17 cellular contexts compared by ENCODE assay signal in the genomic region with DNA sequence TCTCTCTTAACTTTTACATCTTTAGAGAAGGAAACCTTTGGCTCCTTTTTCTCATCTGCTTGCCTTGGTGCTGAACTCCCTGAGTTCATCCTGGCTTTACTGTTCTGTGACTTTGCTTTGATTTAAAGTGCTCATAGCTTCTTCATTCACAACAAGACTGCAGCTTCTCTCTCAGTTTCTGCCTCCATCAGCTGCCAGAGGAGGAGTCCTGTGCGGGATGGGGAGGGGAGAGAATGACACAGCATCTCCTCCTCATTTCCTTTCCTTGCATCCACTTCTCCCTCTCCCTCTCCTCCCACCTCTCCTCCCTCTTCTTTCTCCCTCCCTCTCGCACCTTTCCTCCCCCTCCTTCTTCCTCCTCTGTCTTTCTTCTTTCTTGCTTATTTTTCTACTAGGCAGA. TPM values are rescaled to one million over a fixed set of nuclear protein-coding genes. Genes with fewer than 3 reads are reported as not detected.
A peak's percentile ranks its signal among the peaks of the same experiment; 100 is the strongest.
DNase-seq lines count a peak whose midpoint lies in the region; ATAC-seq and TF ChIP-seq lines count a peak whose summit lies in the region.
"Had no signal": no experiment of that assay in that cellular context is flagged by ENCODE, and none has a peak within 500 bp of the region (broad histone marks: within the 10 kb centered on the region; RNA-seq: fewer than 3 reads in every experiment).

No MANE protein-coding gene starts in this region.

- H3K27ac Mint-ChIP-seq in progenitor cell of endocrine pancreas, result no peak overlapping the region
- H3K27ac Mint-ChIP-seq: activated naive CD8-positive, alpha-beta T cell treated with anti-CD3 and anti-CD28 coated beads, Interleukin-2, amount 50 U/mL, for 24 hours; CD4-positive, alpha-beta T cell had no signal

- H3K4me1 ChIP-seq in body of pancreas, result no peaks in the 10 kb centered on the region

- no peak overlapping the region for H3K4me3 Mint-ChIP-seq in progenitor cell of endocrine pancreas (ENCODE audit: low read depth)
- H3K4me3 Mint-ChIP-seq: activated naive CD8-positive, alpha-beta T cell treated with anti-CD3 and anti-CD28 coated beads, Interleukin-2, amount 50 U/mL, for 24 hours; CD4-positive, alpha-beta T cell had no signal

- H3K9me3 Mint-ChIP-seq in progenitor cell of endocrine pancreas (ENCODE audit: low read depth), result peaks cover 3% of the 10 kb centered on the region
- H3K9me3 Mint-ChIP-seq: activated naive CD8-positive, alpha-beta T cell treated with anti-CD3 and anti-CD28 coated beads, Interleukin-2, amount 50 U/mL, for 24 hours; CD4-positive, alpha-beta T cell had no signal

- peak; percentile 10 for DNase-seq in EL
- DNase-seq in M059J (ENCODE audit: low read depth), result peak; percentile 32
- DNase-seq in cardiac fibroblast (ENCODE audit: low read depth in 2 of 2), result peak; percentile 8 to 13
- DNase-seq in medulla oblongata (ENCODE audit: extremely low spot score), result peak; percentile 3
- no peak for DNase-seq in NCI-H187 (lab: John Stamatoyannopoulos, UW)
- no peak for DNase-seq in progenitor cell of endocrine pancreas (ENCODE audit: low spot score, unreplicated experiment)
- no peak for DNase-seq in hepatic stellate cell (ENCODE audit: low spot score)
- no peak for DNase-seq in body of pancreas
- DNase-seq: activated naive CD8-positive, alpha-beta T cell treated with anti-CD3 and anti-CD28 coated beads, Interleukin-2, amount 50 U/mL, for 24 hours; CD4-positive, alpha-beta T cell; left ventricle myocardium superior; NCI-H1048; NCI-H524 treated with DMSO at 0.1 percent for 48 hours; SHP77 had no signal

- no peaks in the 10 kb centered on the region for H3K36me3 ChIP-seq in body of pancreas (replicated peaks in 1 of 2; ENCODE audit: insufficient read depth in 1 of 2, low read depth in 2 of 2)

- no peaks in the 10 kb centered on the region for H3K4me1 Mint-ChIP-seq in progenitor cell of endocrine pancreas (ENCODE audit: low read depth)
- H3K4me1 Mint-ChIP-seq: activated naive CD8-positive, alpha-beta T cell treated with anti-CD3 and anti-CD28 coated beads, Interleukin-2, amount 50 U/mL, for 24 hours had no signal

- WGBS in body of pancreas, 2 donors, result 15 to 18% methylated on average over 2 of the region's 2 CpGs

- no peaks in the 10 kb centered on the region for H3K36me3 Mint-ChIP-seq in progenitor cell of endocrine pancreas (ENCODE audit: insufficient read depth)

- no peaks in the 10 kb centered on the region for H3K27me3 Mint-ChIP-seq in progenitor cell of endocrine pancreas
- H3K27me3 Mint-ChIP-seq: activated naive CD8-positive, alpha-beta T cell treated with anti-CD3 and anti-CD28 coated beads, Interleukin-2, amount 50 U/mL, for 24 hours had no signal

- no peak overlapping the region for H3K4me3 ChIP-seq in cardiac fibroblast (replicated peaks in 1 of 2; ENCODE audit: low read depth in 2 of 2, low read length in 2 of 2)
- no peak overlapping the region for H3K4me3 ChIP-seq in body of pancreas

- no peak overlapping the region for H3K27ac ChIP-seq in body of pancreas
- H3K27ac ChIP-seq: VCaP had no signal

- TF ChIP-seq CTCF in cardiac fibroblast (IDR thresholded peaks at IDR 0.05; ENCODE audit: low read depth, low read length), result no peak
- no peak for TF ChIP-seq CTCF in progenitor cell of endocrine pancreas (IDR thresholded peaks at IDR 0.05; ENCODE audit: unreplicated experiment)
- no peak for TF ChIP-seq CTCF in body of pancreas (IDR thresholded peaks at IDR 0.05)

- ATAC-seq in body of pancreas, result no peak
- ATAC-seq: activated naive CD8-positive, alpha-beta T cell treated with anti-CD3 and anti-CD28 coated beads, Interleukin-2, amount 50 U/mL, for 24 hours; left ventricle myocardium superior had no signal

- H3K9me3 ChIP-seq in body of pancreas, result no peaks in the 10 kb centered on the region

- no peaks in the 10 kb centered on the region for H3K27me3 ChIP-seq in body of pancreas

- no peak for TF ChIP-seq POLR2A in body of pancreas (IDR thresholded peaks at IDR 0.05)

- intact Hi-C loops in body of pancreas (cut with DNase I), result no loop called here

RNA-seq across cellular contexts. Expression of gene CBLL2, which starts 42.0 kb away (rescaled TPM):
- not detected in 2 replicates for total RNA-seq in M059J (2014; rRNA removed; shearing (Covaris generic))
- total RNA-seq in progenitor cell of endocrine pancreas (not detected in 2 replicates), body of pancreas (under 1 TPM in 1 of 2 donors, not detected in 1; 0.33 TPM)
- total RNA-seq: CD4-positive, alpha-beta T cell; dermis microvascular lymphatic vessel endothelial cell; left ventricle myocardium superior; temporal lobe had no signal

Comparison
In these comparisons a context has a peak if more than half of its experiments do, and no peak if none do; other contexts are left out.
1. DNase-seq: peak in EL (single experiment), M059J (single experiment), cardiac fibroblast (2 of 2) and medulla oblongata (single experiment); none in NCI-H187 (0 of 2), progenitor cell of endocrine pancreas (single experiment), hepatic stellate cell (single experiment) and body of pancreas (0 of 4).